Comparison of ENCODE assay signal across 2 cellular contexts in the genomic region with DNA sequence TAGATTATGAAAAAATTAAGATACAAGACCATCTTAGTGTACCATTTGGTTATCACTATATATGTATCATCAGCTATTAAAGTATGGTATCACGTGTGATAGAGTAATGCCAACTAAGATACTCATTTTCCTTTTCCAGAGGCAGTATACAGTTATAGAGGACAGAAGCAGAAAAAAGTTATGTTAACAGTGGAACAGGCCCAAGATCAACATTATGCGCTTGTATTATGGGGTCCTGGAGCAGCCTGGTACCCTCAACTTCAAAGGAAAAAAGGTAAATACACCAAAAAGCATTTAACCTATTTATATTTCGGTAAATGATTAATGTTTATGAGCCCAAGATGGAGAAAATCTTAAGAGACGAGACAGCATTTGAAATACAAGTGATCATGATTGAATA. TPM values are rescaled to one million over a fixed set of nuclear protein-coding genes. Genes with fewer than 3 reads are reported as not detected.
"Had no signal": no experiment of that assay in that cellular context is flagged by ENCODE, and none has a peak within 500 bp of the region (broad histone marks: within the 10 kb centered on the region; RNA-seq: fewer than 3 reads in every experiment).

No MANE protein-coding gene starts in this region.

RNA-seq across cellular contexts. Expression of gene SYT15B, which starts 52.9 kb away (rescaled TPM):
- total RNA-seq: LHCN-M2, M059J had no signal
